Comparison of ENCODE assay signal across 16 cellular contexts in genomic region chr1:34982820-34983376, GRCh38. TPM values are rescaled to one million over a fixed set of nuclear protein-coding genes. Genes with fewer than 3 reads are reported as not detected.
A peak's percentile ranks its signal among the peaks of the same experiment; 100 is the strongest.
DNase-seq lines count a peak whose midpoint lies in the region; ATAC-seq, FAIRE-seq and TF ChIP-seq lines count a peak whose summit lies in the region.
"Had no signal": no experiment of that assay in that cellular context is flagged by ENCODE, and none has a peak within 500 bp of the region (broad histone marks: within the 10 kb centered on the region; RNA-seq: fewer than 3 reads in every experiment).

No MANE protein-coding gene starts in this region.

- peak; percentile 31 for ATAC-seq in GM12878
- no peak for ATAC-seq in stimulated activated memory B cell treated with anti-CD40 and anti-IgM and Interleukin-4, amounts not matched to agents 10 μg/mL and 1 μg/mL and 100 μg/mL, for 72 hours
- ATAC-seq: gastrocnemius medialis, left colon, SK-N-SH treated with all-trans-retinoic acid at 6 μM for 48 hours had no signal

- no TSS peak for BruUV-seq in GM12878 (replicated peaks; lab: Mats Ljungman, UMichigan)

- H3K4me1 Mint-ChIP-seq in activated naive CD4-positive, alpha-beta T cell treated with anti-CD3 and anti-CD28 coated beads, Interleukin-2, amount 50 U/mL, for 24 hours: peaks cover 54% of the 10 kb centered on the region
- peaks cover 47% of the 10 kb centered on the region for H3K4me1 Mint-ChIP-seq in stimulated activated memory B cell treated with anti-CD40 and anti-IgM and Interleukin-4, amounts not matched to agents 10 μg/mL and 1 μg/mL and 100 μg/mL, for 72 hours

- CTCF ChIA-PET in GM12878 (lab: Yijun Ruan, JAX): interaction anchor here (1.1 to 4.0 kb wide), 6 partner anchors 10 to 219 kb away, joined by 3 to 26 read pairs (median 4); partner anchors contain the start of gene SMIM12

- no peak for TF ChIP-seq RAD21 in GM12878 (IDR thresholded peaks at IDR 0.05; ENCODE audit: insufficient read depth, low read depth, low read length)

- TF ChIP-seq EP300 in GM12878 (IDR thresholded peaks at IDR 0.05; ENCODE audit: borderline replicate concordance in 1 of 2, control insufficient read depth in 1 of 2, low read depth in 2 of 2, low read length in 2 of 2): no peak

- SMC1A ChIA-PET in GM12878 (lab: Charles Lee; ENCODE audit: uncharacterized antibody, unreplicated experiment): interaction anchor here (0.6 to 6.0 kb wide), 8 partner anchors 9 to 203 kb away, joined by 3 to 30 read pairs (median 3); partner anchors contain the start of genes SMIM12 and ZMYM6

- 77% methylated on average over 5 of the region's 5 CpGs for WGBS in GM12878 (ENCODE audit: insufficient coverage, insufficient replicate concordance, low lambda C conversion rate, missing lambda C conversion rate)

- H3K79me2 ChIP-seq in GM12878 (ENCODE audit: control insufficient read depth, insufficient read depth, low read length): peaks cover 23% of the 10 kb centered on the region

- no peak overlapping the region for H2AFZ ChIP-seq in GM12878 (ENCODE audit: control insufficient read depth, low read depth, low read length)

- no peaks in the 10 kb centered on the region for H3K27me3 Mint-ChIP-seq in activated naive CD4-positive, alpha-beta T cell treated with anti-CD3 and anti-CD28 coated beads, Interleukin-2, amount 50 U/mL, for 24 hours
- H3K27me3 Mint-ChIP-seq in stimulated activated memory B cell treated with anti-CD40 and anti-IgM and Interleukin-4, amounts not matched to agents 10 μg/mL and 1 μg/mL and 100 μg/mL, for 72 hours: no peaks in the 10 kb centered on the region

- TF ChIP-seq CTCF in NB4 (IDR thresholded peaks at IDR 0.05; ENCODE audit: low read depth, low read length) (no peak), GM12878 (IDR thresholded peaks at IDR 0.05 in 2 of 3, conservative IDR thresholded peaks at IDR 0.05 in 1 of 3; ENCODE audit: control insufficient read depth in 2 of 3, extremely low read depth in 1 of 3, insufficient read depth in 1 of 3, low read depth in 3 of 3, low read length in 3 of 3) (no peak), tibial artery (IDR thresholded peaks at IDR 0.05) (no peak)

- intact Hi-C loops in GM12878 (cut with micrococcal nuclease; ENCODE audit: unreplicated experiment): loop anchor here (10.0 kb wide), 1 partner anchor 202 kb away; no protein-coding TSS in a partner anchor
- intact Hi-C loops in tibial artery (cut with DNase I; ENCODE audit: low total_unique reads): loop anchor here (10.0 kb wide), 1 partner anchor 52 kb away; the partner anchor contains the start of gene ZMYM6

- DNase-seq in activated naive CD4-positive, alpha-beta T cell (lab: John Stamatoyannopoulos, UW): no peak
- peak; percentile 71 for DNase-seq in NB4 (ENCODE audit: low read depth)
- no peak for DNase-seq in GM12878 (ENCODE audit: low read depth, low spot score)
- DNase-seq in GM19238 (ENCODE audit: insufficient read length, low spot score): no peak
- no peak for DNase-seq in tibial artery
- DNase-seq in stimulated activated CD4-positive, alpha-beta T cell treated with anti-CD3 and anti-CD28 coated beads, Interleukin-4, amount 100 ng/mL, for 4 hours: no peak
- DNase-seq: activated CD4-positive, alpha-beta T cell treated with anti-CD3 and anti-CD28 coated beads for 4 hours; amygdala; gastrocnemius medialis; left colon; NCI-H1105; posterior cingulate gyrus; stimulated activated naive CD4-positive, alpha-beta T cell treated with Interleukin-2 at 50 U/mL for 16 hours had no signal

- H3K27ac ChIP-seq in GM12878 (ENCODE audit: control insufficient read depth, insufficient read depth) (no peak overlapping the region), tibial artery (no peak overlapping the region)
- H3K27ac ChIP-seq: gastrocnemius medialis had no signal

- H4K20me1 ChIP-seq in GM12878 (ENCODE audit: control insufficient read depth, insufficient read depth): no peaks in the 10 kb centered on the region

- no peaks in the 10 kb centered on the region for H3K9me3 Mint-ChIP-seq in activated naive CD4-positive, alpha-beta T cell treated with anti-CD3 and anti-CD28 coated beads, Interleukin-2, amount 50 U/mL, for 24 hours
- no peaks in the 10 kb centered on the region for H3K9me3 Mint-ChIP-seq in stimulated activated memory B cell treated with anti-CD40 and anti-IgM and Interleukin-4, amounts not matched to agents 10 μg/mL and 1 μg/mL and 100 μg/mL, for 72 hours

- H3K9me3 ChIP-seq in GM12878 (replicated peaks; ENCODE audit: control insufficient read depth, insufficient read depth, low read length): no peaks in the 10 kb centered on the region
- no peaks in the 10 kb centered on the region for H3K9me3 ChIP-seq in tibial artery
- H3K9me3 ChIP-seq: gastrocnemius medialis had no signal

- TF ChIP-seq POLR2A in NB4 (IDR thresholded peaks at IDR 0.05; ENCODE audit: extremely low read depth, insufficient read length) (no peak), GM12878 (IDR thresholded peaks at IDR 0.05; ENCODE audit: low read depth, low read length) (no peak)

- H3K4me3 ChIP-seq in NB4 (ENCODE audit: low read depth, low read length) (no peak overlapping the region), GM12878 (no peak overlapping the region), tibial artery (no peak overlapping the region)
- H3K4me3 ChIP-seq: gastrocnemius medialis had no signal

- peak overlapping the region; percentile 24; the same call in 1 of the 2 replicates for H3K9ac ChIP-seq in GM12878 (ENCODE audit: control insufficient read depth, insufficient read depth, low read length)

- RAD21 ChIA-PET in GM12878 (lab: Charles Lee; ENCODE audit: unreplicated experiment): interaction anchor here (0.9 to 1.0 kb wide), 2 partner anchors 48 to 116 kb away, joined by 3 to 4 read pairs; no protein-coding TSS in a partner anchor

- peaks cover 5% of the 10 kb centered on the region for H3K36me3 Mint-ChIP-seq in activated naive CD4-positive, alpha-beta T cell treated with anti-CD3 and anti-CD28 coated beads, Interleukin-2, amount 50 U/mL, for 24 hours
- H3K36me3 Mint-ChIP-seq in stimulated activated memory B cell treated with anti-CD40 and anti-IgM and Interleukin-4, amounts not matched to agents 10 μg/mL and 1 μg/mL and 100 μg/mL, for 72 hours: peaks cover 12% of the 10 kb centered on the region

- in situ Hi-C loops in GM12878 (cut with MboI): no loop called here

- POLR2A ChIA-PET in GM12878 (lab: Charles Lee): interaction anchor here (0.5 to 0.9 kb wide), 5 partner anchors 10 to 1448 kb away, joined by 3 to 13 read pairs (median 3); no protein-coding TSS in a partner anchor

- peak overlapping the region; percentile 76 for H3K27ac Mint-ChIP-seq in activated naive CD4-positive, alpha-beta T cell treated with anti-CD3 and anti-CD28 coated beads, Interleukin-2, amount 50 U/mL, for 24 hours
- H3K27ac Mint-ChIP-seq in stimulated activated memory B cell treated with anti-CD40 and anti-IgM and Interleukin-4, amounts not matched to agents 10 μg/mL and 1 μg/mL and 100 μg/mL, for 72 hours: no peak overlapping the region

- peak overlapping the region; percentile 31 for H3K4me2 ChIP-seq in GM12878 (ENCODE audit: control insufficient read depth, insufficient read depth)

- peaks cover 9% of the 10 kb centered on the region for H3K4me1 ChIP-seq in GM12878 (ENCODE audit: control insufficient read depth, insufficient read depth, low read length)
- H3K4me1 ChIP-seq in tibial artery: peaks cover 6 to 28% (median 19%) of the 10 kb centered on the region in 4 donors

- H3K4me3 Mint-ChIP-seq in activated naive CD4-positive, alpha-beta T cell treated with anti-CD3 and anti-CD28 coated beads, Interleukin-2, amount 50 U/mL, for 24 hours: peak overlapping the region; percentile 52
- peak overlapping the region; percentile 23 for H3K4me3 Mint-ChIP-seq in stimulated activated memory B cell treated with anti-CD40 and anti-IgM and Interleukin-4, amounts not matched to agents 10 μg/mL and 1 μg/mL and 100 μg/mL, for 72 hours

- H3K36me3 ChIP-seq in GM12878 (ENCODE audit: control insufficient read depth in 2 of 2, insufficient read depth in 2 of 2, low read length in 1 of 2) (no peaks in the 10 kb centered on the region), tibial artery (peaks cover 0 to 18% (median 2%) of the 10 kb centered on the region in 3 donors)

- FAIRE-seq in GM12878 (lab: Jason Lieb, UNC): no peak

- no peaks in the 10 kb centered on the region for H3K27me3 ChIP-seq in GM12878 (replicated peaks in 1 of 2; ENCODE audit: control insufficient read depth in 2 of 2, insufficient read depth in 2 of 2, low read length in 1 of 2)
- H3K27me3 ChIP-seq in tibial artery: no peaks in the 10 kb centered on the region
- H3K27me3 ChIP-seq: gastrocnemius medialis had no signal

RNA-seq across cellular contexts. Expression of gene TMEM35B, which starts 2.2 kb away (rescaled TPM):
- total RNA-seq in GM12878 (2013; cell fraction: nucleolus; rRNA removed): 22.4 and 26.1 TPM in 2 replicates
- total RNA-seq in GM12878 (2014; rRNA removed) (21.7 and 22.9 TPM in 2 replicates), GM12878 (2014; rRNA removed; fragmentation: Illumina TruSeq; extraction: Trizol) (14.1 and 14.8 TPM in 2 replicates), GM12878 (2021) (15.2 and 18.8 TPM in 2 replicates)
- polyA plus RNA-seq in GM12878 (2011; ENCODE audit: low read depth): 13.7 TPM
- polyA plus RNA-seq in GM12878 (2011; rRNA removed) (38.4 and 43.8 TPM in 2 replicates), GM12878 (2014; fragmentation: Illumina TruSeq; extraction: Trizol) (17.3 TPM in 2 replicates), GM12878 (2014; fragmentation: Nextera tagmentation; extraction: Ambion mirVana) (100 to 1,000 TPM; 118 to 138 TPM), GM12878 (2014; rRNA removed) (19.0 and 21.0 TPM in 2 replicates), GM12878 (2016; fragmentation: Nextera tagmentation; extraction: Ambion mirVana) (10 to 100 TPM; 66.6 to 71.0 TPM)
- 34.4 and 38.3 TPM in 2 replicates for polyA plus RNA-seq in GM12878 (2011; cell fraction: cytosol; rRNA removed)
- polyA plus RNA-seq in GM12878 (2011; cell fraction: nucleus; rRNA removed): 15.3 and 33.7 TPM in 2 replicates
- polyA plus RNA-seq in GM12878 (2012): 19.9 and 24.3 TPM in 2 replicates
- 24.8 and 28.9 TPM in 2 replicates for polyA minus RNA-seq in GM12878 (2011; rRNA and poly(A)+ RNA removed)
- polyA minus RNA-seq in GM12878 (2011; cell fraction: cytosol; rRNA and poly(A)+ RNA removed): 4.4 and 5.2 TPM in 2 replicates
- polyA minus RNA-seq in GM12878 (2011; cell fraction: nucleus; rRNA and poly(A)+ RNA removed): 7.5 and 9.5 TPM in 2 replicates

RNA-seq across cellular contexts. Expression of gene ZMYM6, which starts 48.8 kb away (rescaled TPM):
- total RNA-seq in GM12878 (2013; cell fraction: nucleolus; rRNA removed): 117 and 126 TPM in 2 replicates
- total RNA-seq in GM12878 (2014; rRNA removed): 14.0 and 16.5 TPM in 2 replicates
- 14.1 and 14.3 TPM in 2 replicates for total RNA-seq in GM12878 (2014; rRNA removed; fragmentation: Illumina TruSeq; extraction: Trizol)
- 11.9 and 16.7 TPM in 2 replicates for total RNA-seq in GM12878 (2021)
- polyA plus RNA-seq in GM12878 (2011; ENCODE audit: low read depth): 7.2 TPM
- 14.2 and 20.4 TPM in 2 replicates for polyA plus RNA-seq in GM12878 (2011; rRNA removed)
- polyA plus RNA-seq in GM12878 (2011; cell fraction: cytosol; rRNA removed): 7.1 and 9.9 TPM in 2 replicates
- polyA plus RNA-seq in GM12878 (2011; cell fraction: nucleus; rRNA removed): 22.0 and 27.2 TPM in 2 replicates
- polyA plus RNA-seq in GM12878 (2012): 13.3 and 17.0 TPM in 2 replicates
- polyA plus RNA-seq in GM12878 (2014; fragmentation: Illumina TruSeq; extraction: Trizol): 16.3 and 19.2 TPM in 2 replicates
- polyA plus RNA-seq in GM12878 (2014; fragmentation: Nextera tagmentation; extraction: Ambion mirVana): 1 to 10 TPM; 8.2 to 8.9 TPM
- polyA plus RNA-seq in GM12878 (2014; rRNA removed): 14.6 and 17.1 TPM in 2 replicates
- polyA plus RNA-seq in GM12878 (2016; fragmentation: Nextera tagmentation; extraction: Ambion mirVana): 10 to 100 TPM; 12.3 to 14.0 TPM
- 17.1 and 30.8 TPM in 2 replicates for polyA minus RNA-seq in GM12878 (2011; rRNA and poly(A)+ RNA removed)
- 5.2 and 6.9 TPM in 2 replicates for polyA minus RNA-seq in GM12878 (2011; cell fraction: cytosol; rRNA and poly(A)+ RNA removed)
- 21.4 and 41.3 TPM in 2 replicates for polyA minus RNA-seq in GM12878 (2011; cell fraction: nucleus; rRNA and poly(A)+ RNA removed)

RNA-seq across cellular contexts. Expression of gene DLGAP3, which starts 53.4 kb away (rescaled TPM):
- 0.42 and 0.77 TPM in 2 replicates for total RNA-seq in GM12878 (2013; cell fraction: nucleolus; rRNA removed)
- total RNA-seq in GM12878 (2014; rRNA removed): 0.05 and 0.11 TPM in 2 replicates
- total RNA-seq in GM12878 (2014; rRNA removed; fragmentation: Illumina TruSeq; extraction: Trizol): 0.04 TPM in 1 of 2 replicates, not detected in the other
- 0.15 and 0.21 TPM in 2 replicates for total RNA-seq in GM12878 (2021)
- polyA plus RNA-seq in GM12878 (2011; ENCODE audit: low read depth): not detected
- polyA plus RNA-seq in GM12878 (2011; rRNA removed): 0.03 TPM in 1 of 2 replicates, not detected in the other
- 0.05 and 0.06 TPM in 2 replicates for polyA plus RNA-seq in GM12878 (2011; cell fraction: cytosol; rRNA removed)
- 0.16 and 0.42 TPM in 2 replicates for polyA plus RNA-seq in GM12878 (2011; cell fraction: nucleus; rRNA removed)
- polyA plus RNA-seq in GM12878 (2012): 0.21 and 0.34 TPM in 2 replicates
- polyA plus RNA-seq in GM12878 (2014; fragmentation: Illumina TruSeq; extraction: Trizol): not detected in 2 replicates
- polyA plus RNA-seq in GM12878 (2014; fragmentation: Nextera tagmentation; extraction: Ambion mirVana): not detected
- polyA plus RNA-seq in GM12878 (2014; rRNA removed): 0.12 and 0.16 TPM in 2 replicates
- polyA plus RNA-seq in GM12878 (2016; fragmentation: Nextera tagmentation; extraction: Ambion mirVana): under 1 TPM in 1 of 2 experiments, not detected in 1; 0.05 TPM
- polyA minus RNA-seq in GM12878 (2011; rRNA and poly(A)+ RNA removed): 0.31 TPM in 1 of 2 replicates, not detected in the other
- polyA minus RNA-seq in GM12878 (2011; cell fraction: cytosol; rRNA and poly(A)+ RNA removed): not detected in 2 replicates
- polyA minus RNA-seq in GM12878 (2011; cell fraction: nucleus; rRNA and poly(A)+ RNA removed): 0.48 and 0.67 TPM in 2 replicates
